1 cellular context compared by ENCODE assay signal in the genomic region with DNA sequence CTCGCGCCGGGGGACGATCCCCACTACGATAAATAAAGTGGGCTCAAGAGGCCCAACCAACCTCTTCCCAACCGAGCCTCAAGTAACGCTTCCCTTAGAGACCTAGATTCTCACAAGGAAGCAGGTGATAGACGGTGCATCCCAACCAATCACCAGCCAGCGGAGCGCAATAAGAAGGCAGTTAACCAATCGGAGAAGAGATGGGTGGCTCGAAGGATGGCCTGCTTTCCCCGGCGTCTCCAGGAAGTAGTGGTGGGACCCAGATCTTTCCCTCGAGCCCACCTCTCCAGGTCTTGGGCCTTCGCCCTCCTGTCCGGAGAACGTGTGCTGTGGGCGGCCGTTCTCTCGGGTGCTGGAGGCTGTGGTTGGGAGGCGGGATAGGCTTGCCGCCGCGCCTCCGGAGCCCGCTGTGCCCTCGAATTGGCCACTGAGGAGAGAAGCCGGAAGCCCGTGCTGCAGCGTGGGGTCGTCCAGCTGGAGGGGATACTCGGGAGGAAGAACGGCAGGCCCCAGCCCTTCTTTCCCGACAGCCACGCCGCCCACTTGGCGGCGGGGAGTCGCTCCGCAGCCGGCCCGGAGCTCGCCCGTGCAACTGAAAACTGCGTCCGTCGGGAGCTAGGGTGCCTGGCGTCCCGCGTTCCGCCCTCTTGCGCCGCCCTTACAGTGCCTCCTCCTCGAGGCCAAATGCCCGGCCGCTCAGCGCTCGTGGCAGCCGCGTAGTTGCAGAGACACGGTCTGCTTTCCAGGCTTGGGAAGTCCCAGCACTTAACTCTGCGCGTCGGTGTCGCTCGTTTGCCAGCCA.
TF ChIP-seq lines count a peak whose summit lies in the region.

A gene (minus strand): TSS at position 594 of the 802 bp plus-strand sequence. CDS start 2,665 bp downstream, outside the sequence.

TF ChIP-seq in HEK293, 187 proteins besides CTCF, POLR2A, EP300 and RAD21 (continued from another document and continues in another):
- no peak for TF ChIP-seq ZNF132 (tag by site-specific recombination; IDR thresholded peaks at IDR 0.05; ENCODE audit: borderline replicate concordance)
- peak; percentile 29 for TF ChIP-seq ZNF664 (tag by site-specific recombination; IDR thresholded peaks at IDR 0.05)
- TF ChIP-seq, protein P1, sequence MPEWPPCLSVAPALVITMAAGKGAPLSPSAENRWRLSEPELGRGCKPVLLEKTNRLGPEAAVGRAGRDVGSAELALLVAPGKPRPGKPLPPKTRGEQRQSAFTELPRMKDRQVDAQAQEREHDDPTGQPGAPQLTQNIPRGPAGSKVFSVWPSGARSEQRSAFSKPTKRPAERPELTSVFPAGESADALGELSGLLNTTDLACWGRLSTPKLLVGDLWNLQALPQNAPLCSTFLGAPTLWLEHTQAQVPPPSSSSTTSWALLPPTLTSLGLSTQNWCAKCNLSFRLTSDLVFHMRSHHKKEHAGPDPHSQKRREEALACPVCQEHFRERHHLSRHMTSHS (tag by site-specific recombination; IDR thresholded peaks at IDR 0.05), result no peak
- TF ChIP-seq, protein P2, sequence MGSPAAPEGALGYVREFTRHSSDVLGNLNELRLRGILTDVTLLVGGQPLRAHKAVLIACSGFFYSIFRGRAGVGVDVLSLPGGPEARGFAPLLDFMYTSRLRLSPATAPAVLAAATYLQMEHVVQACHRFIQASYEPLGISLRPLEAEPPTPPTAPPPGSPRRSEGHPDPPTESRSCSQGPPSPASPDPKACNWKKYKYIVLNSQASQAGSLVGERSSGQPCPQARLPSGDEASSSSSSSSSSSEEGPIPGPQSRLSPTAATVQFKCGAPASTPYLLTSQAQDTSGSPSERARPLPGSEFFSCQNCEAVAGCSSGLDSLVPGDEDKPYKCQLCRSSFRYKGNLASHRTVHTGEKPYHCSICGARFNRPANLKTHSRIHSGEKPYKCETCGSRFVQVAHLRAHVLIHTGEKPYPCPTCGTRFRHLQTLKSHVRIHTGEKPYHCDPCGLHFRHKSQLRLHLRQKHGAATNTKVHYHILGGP (tag by site-specific recombination; IDR thresholded peaks at IDR 0.05), result peak; percentile 65; the same call in 1 of the 2 replicates
- TF ChIP-seq BCL11B (tag by site-specific recombination; IDR thresholded peaks at IDR 0.05; ENCODE audit: low read depth), result no peak
- TF ChIP-seq ZNF174 (tag by site-specific recombination; IDR thresholded peaks at IDR 0.05), result no peak
- peak; percentile 81 for TF ChIP-seq ZFHX2 (tag by site-specific recombination; conservative IDR thresholded peaks at IDR 0.05)
- TF ChIP-seq, protein P3, sequence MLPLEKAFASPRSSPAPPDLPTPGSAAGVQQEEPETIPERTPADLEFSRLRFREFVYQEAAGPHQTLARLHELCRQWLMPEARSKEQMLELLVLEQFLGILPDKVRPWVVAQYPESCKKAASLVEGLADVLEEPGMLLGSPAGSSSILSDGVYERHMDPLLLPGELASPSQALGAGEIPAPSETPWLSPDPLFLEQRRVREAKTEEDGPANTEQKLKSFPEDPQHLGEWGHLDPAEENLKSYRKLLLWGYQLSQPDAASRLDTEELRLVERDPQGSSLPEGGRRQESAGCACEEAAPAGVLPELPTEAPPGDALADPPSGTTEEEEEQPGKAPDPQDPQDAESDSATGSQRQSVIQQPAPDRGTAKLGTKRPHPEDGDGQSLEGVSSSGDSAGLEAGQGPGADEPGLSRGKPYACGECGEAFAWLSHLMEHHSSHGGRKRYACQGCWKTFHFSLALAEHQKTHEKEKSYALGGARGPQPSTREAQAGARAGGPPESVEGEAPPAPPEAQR (tag by site-specific recombination; IDR thresholded peaks at IDR 0.05), result peak; percentile 51; the same call in 1 of the 2 replicates
- TF ChIP-seq ZNF571 (tag by site-specific recombination; IDR thresholded peaks at IDR 0.05), result no peak
- peak; percentile 54; the same call in 1 of the 2 replicates for TF ChIP-seq ZNF239 (tag by site-specific recombination; IDR thresholded peaks at IDR 0.05)
- TF ChIP-seq ZNF629 (tag by site-specific recombination; IDR thresholded peaks at IDR 0.05), result peak; percentile 50; the same call in 1 of the 2 replicates
- TF ChIP-seq, protein P4, sequence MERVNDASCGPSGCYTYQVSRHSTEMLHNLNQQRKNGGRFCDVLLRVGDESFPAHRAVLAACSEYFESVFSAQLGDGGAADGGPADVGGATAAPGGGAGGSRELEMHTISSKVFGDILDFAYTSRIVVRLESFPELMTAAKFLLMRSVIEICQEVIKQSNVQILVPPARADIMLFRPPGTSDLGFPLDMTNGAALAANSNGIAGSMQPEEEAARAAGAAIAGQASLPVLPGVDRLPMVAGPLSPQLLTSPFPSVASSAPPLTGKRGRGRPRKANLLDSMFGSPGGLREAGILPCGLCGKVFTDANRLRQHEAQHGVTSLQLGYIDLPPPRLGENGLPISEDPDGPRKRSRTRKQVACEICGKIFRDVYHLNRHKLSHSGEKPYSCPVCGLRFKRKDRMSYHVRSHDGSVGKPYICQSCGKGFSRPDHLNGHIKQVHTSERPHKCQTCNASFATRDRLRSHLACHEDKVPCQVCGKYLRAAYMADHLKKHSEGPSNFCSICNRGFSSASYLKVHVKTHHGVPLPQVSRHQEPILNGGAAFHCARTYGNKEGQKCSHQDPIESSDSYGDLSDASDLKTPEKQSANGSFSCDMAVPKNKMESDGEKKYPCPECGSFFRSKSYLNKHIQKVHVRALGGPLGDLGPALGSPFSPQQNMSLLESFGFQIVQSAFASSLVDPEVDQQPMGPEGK (tag by site-specific recombination; IDR thresholded peaks at IDR 0.05), result peak; percentile 65
- TF ChIP-seq ZNF791 (tag by site-specific recombination; IDR thresholded peaks at IDR 0.05), result no peak
- peak; percentile 33; the same call in 1 of the 2 replicates for TF ChIP-seq OSR2 (tag by site-specific recombination; IDR thresholded peaks at IDR 0.05)
- peak; percentile 91; the same call in 1 of the 2 replicates for TF ChIP-seq KLF7 (tag by site-specific recombination; IDR thresholded peaks at IDR 0.05; ENCODE audit: borderline replicate concordance)
- no peak for TF ChIP-seq ZNF155 (tag by site-specific recombination; IDR thresholded peaks at IDR 0.05)
- TF ChIP-seq, protein P5, sequence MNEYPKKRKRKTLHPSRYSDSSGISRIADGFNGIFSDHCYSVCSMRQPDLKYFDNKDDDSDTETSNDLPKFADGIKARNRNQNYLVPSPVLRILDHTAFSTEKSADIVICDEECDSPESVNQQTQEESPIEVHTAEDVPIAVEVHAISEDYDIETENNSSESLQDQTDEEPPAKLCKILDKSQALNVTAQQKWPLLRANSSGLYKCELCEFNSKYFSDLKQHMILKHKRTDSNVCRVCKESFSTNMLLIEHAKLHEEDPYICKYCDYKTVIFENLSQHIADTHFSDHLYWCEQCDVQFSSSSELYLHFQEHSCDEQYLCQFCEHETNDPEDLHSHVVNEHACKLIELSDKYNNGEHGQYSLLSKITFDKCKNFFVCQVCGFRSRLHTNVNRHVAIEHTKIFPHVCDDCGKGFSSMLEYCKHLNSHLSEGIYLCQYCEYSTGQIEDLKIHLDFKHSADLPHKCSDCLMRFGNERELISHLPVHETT (tag by site-specific recombination; IDR thresholded peaks at IDR 0.05), result peak; percentile 79; the same call in 1 of the 2 replicates
- TF ChIP-seq ZNF626 (tag by site-specific recombination; IDR thresholded peaks at IDR 0.05), result no peak
- TF ChIP-seq ZNF202 (tag by site-specific recombination; IDR thresholded peaks at IDR 0.05; ENCODE audit: borderline replicate concordance), result no peak
- TF ChIP-seq, protein P6, sequence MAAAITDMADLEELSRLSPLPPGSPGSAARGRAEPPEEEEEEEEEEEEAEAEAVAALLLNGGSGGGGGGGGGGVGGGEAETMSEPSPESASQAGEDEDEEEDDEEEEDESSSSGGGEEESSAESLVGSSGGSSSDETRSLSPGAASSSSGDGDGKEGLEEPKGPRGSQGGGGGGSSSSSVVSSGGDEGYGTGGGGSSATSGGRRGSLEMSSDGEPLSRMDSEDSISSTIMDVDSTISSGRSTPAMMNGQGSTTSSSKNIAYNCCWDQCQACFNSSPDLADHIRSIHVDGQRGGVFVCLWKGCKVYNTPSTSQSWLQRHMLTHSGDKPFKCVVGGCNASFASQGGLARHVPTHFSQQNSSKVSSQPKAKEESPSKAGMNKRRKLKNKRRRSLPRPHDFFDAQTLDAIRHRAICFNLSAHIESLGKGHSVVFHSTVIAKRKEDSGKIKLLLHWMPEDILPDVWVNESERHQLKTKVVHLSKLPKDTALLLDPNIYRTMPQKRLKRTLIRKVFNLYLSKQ (tag by site-specific recombination; IDR thresholded peaks at IDR 0.05; ENCODE audit: borderline replicate concordance), result no peak
- TF ChIP-seq EGR2 (tag by site-specific recombination; IDR thresholded peaks at IDR 0.05; ENCODE audit: low read depth), result peak; percentile 78
- TF ChIP-seq ZBTB1 (tag by site-specific recombination; IDR thresholded peaks at IDR 0.05), result 0 out of 2 replicates have a peak, but pooled peaks have one; percentile 45
- TF ChIP-seq ZFP41 (tag by site-specific recombination; IDR thresholded peaks at IDR 0.05; ENCODE audit: borderline replicate concordance), result no peak
- TF ChIP-seq, protein P7, sequence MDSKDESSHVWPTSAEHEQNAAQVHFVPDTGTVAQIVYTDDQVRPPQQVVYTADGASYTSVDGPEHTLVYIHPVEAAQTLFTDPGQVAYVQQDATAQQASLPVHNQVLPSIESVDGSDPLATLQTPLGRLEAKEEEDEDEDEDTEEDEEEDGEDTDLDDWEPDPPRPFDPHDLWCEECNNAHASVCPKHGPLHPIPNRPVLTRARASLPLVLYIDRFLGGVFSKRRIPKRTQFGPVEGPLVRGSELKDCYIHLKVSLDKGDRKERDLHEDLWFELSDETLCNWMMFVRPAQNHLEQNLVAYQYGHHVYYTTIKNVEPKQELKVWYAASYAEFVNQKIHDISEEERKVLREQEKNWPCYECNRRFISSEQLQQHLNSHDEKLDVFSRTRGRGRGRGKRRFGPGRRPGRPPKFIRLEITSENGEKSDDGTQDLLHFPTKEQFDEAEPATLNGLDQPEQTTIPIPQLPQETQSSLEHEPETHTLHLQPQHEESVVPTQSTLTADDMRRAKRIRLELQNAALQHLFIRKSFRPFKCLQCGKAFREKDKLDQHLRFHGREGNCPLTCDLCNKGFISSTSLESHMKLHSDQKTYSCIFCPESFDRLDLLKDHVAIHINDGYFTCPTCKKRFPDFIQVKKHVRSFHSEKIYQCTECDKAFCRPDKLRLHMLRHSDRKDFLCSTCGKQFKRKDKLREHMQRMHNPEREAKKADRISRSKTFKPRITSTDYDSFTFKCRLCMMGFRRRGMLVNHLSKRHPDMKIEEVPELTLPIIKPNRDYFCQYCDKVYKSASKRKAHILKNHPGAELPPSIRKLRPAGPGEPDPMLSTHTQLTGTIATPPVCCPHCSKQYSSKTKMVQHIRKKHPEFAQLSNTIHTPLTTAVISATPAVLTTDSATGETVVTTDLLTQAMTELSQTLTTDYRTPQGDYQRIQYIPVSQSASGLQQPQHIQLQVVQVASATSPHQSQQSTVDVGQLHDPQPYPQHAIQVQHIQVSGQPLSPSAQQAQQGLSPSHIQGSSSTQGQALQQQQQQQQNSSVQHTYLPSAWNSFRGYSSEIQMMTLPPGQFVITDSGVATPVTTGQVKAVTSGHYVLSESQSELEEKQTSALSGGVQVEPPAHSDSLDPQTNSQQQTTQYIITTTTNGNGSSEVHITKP (tag by site-specific recombination; IDR thresholded peaks at IDR 0.05), result no peak; the same call in none of the 2 replicates
- TF ChIP-seq ZNF544 (tag by site-specific recombination; IDR thresholded peaks at IDR 0.05), result no peak
- TF ChIP-seq, protein P8, sequence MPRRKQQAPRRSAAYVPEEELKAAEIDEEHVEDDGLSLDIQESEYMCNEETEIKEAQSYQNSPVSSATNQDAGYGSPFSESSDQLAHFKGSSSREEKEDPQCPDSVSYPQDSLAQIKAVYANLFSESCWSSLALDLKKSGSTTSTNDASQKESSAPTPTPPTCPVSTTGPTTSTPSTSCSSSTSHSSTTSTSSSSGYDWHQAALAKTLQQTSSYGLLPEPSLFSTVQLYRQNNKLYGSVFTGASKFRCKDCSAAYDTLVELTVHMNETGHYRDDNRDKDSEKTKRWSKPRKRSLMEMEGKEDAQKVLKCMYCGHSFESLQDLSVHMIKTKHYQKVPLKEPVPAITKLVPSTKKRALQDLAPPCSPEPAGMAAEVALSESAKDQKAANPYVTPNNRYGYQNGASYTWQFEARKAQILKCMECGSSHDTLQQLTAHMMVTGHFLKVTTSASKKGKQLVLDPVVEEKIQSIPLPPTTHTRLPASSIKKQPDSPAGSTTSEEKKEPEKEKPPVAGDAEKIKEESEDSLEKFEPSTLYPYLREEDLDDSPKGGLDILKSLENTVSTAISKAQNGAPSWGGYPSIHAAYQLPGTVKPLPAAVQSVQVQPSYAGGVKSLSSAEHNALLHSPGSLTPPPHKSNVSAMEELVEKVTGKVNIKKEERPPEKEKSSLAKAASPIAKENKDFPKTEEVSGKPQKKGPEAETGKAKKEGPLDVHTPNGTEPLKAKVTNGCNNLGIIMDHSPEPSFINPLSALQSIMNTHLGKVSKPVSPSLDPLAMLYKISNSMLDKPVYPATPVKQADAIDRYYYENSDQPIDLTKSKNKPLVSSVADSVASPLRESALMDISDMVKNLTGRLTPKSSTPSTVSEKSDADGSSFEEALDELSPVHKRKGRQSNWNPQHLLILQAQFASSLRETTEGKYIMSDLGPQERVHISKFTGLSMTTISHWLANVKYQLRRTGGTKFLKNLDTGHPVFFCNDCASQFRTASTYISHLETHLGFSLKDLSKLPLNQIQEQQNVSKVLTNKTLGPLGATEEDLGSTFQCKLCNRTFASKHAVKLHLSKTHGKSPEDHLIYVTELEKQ (tag by site-specific recombination; IDR thresholded peaks at IDR 0.05; ENCODE audit: borderline replicate concordance), result no peak
- no peak for TF ChIP-seq ZNF366 (tag by site-specific recombination; conservative IDR thresholded peaks at IDR 0.05)
- TF ChIP-seq, protein P9, sequence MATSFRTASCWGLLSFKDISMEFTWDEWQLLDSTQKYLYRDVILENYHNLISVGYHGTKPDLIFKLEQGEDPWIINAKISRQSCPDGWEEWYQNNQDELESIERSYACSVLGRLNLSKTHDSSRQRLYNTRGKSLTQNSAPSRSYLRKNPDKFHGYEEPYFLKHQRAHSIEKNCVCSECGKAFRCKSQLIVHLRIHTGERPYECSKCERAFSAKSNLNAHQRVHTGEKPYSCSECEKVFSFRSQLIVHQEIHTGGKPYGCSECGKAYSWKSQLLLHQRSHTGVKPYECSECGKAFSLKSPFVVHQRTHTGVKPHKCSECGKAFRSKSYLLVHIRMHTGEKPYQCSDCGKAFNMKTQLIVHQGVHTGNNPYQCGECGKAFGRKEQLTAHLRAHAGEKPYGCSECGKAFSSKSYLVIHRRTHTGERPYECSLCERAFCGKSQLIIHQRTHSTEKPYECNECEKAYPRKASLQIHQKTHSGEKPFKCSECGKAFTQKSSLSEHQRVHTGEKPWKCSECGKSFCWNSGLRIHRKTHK (tag by site-specific recombination; IDR thresholded peaks at IDR 0.05), result no peak
- TF ChIP-seq ZNF600 (tag by site-specific recombination; IDR thresholded peaks at IDR 0.05), result peak; percentile 74
- TF ChIP-seq, protein P10, sequence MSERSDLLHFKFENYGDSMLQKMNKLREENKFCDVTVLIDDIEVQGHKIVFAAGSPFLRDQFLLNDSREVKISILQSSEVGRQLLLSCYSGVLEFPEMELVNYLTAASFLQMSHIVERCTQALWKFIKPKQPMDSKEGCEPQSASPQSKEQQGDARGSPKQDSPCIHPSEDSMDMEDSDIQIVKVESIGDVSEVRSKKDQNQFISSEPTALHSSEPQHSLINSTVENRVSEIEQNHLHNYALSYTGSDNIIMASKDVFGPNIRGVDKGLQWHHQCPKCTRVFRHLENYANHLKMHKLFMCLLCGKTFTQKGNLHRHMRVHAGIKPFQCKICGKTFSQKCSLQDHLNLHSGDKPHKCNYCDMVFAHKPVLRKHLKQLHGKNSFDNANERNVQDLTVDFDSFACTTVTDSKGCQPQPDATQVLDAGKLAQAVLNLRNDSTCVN (tag by site-specific recombination; optimal IDR thresholded peaks at IDR 0.05), result peak; percentile 43
- no peak for TF ChIP-seq ZNF138 (tag by site-specific recombination; IDR thresholded peaks at IDR 0.05; ENCODE audit: borderline replicate concordance)
- TF ChIP-seq BCL11A (tag by site-specific recombination; IDR thresholded peaks at IDR 0.05; ENCODE audit: low read depth), result 0 out of 2 replicates have a peak, but pooled peaks have one; percentile 11
